1 cellular context compared by ENCODE assay signal in genomic region chr2:42523341-42523740, GRCh38.
TF ChIP-seq lines count a peak whose summit lies in the region.

No MANE protein-coding gene starts in this region.

TF ChIP-seq in GM23338, 12 proteins besides CTCF, POLR2A, EP300 and RAD21:
- TF ChIP-seq, protein P1, sequence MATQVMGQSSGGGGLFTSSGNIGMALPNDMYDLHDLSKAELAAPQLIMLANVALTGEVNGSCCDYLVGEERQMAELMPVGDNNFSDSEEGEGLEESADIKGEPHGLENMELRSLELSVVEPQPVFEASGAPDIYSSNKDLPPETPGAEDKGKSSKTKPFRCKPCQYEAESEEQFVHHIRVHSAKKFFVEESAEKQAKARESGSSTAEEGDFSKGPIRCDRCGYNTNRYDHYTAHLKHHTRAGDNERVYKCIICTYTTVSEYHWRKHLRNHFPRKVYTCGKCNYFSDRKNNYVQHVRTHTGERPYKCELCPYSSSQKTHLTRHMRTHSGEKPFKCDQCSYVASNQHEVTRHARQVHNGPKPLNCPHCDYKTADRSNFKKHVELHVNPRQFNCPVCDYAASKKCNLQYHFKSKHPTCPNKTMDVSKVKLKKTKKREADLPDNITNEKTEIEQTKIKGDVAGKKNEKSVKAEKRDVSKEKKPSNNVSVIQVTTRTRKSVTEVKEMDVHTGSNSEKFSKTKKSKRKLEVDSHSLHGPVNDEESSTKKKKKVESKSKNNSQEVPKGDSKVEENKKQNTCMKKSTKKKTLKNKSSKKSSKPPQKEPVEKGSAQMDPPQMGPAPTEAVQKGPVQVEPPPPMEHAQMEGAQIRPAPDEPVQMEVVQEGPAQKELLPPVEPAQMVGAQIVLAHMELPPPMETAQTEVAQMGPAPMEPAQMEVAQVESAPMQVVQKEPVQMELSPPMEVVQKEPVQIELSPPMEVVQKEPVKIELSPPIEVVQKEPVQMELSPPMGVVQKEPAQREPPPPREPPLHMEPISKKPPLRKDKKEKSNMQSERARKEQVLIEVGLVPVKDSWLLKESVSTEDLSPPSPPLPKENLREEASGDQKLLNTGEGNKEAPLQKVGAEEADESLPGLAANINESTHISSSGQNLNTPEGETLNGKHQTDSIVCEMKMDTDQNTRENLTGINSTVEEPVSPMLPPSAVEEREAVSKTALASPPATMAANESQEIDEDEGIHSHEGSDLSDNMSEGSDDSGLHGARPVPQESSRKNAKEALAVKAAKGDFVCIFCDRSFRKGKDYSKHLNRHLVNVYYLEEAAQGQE (IDR thresholded peaks at IDR 0.05; ENCODE audit: unreplicated experiment), result no peak
- no peak for TF ChIP-seq CREB1 (CRISPR knock-in tag; IDR thresholded peaks at IDR 0.05; ENCODE audit: low read depth)
- TF ChIP-seq, protein P2, sequence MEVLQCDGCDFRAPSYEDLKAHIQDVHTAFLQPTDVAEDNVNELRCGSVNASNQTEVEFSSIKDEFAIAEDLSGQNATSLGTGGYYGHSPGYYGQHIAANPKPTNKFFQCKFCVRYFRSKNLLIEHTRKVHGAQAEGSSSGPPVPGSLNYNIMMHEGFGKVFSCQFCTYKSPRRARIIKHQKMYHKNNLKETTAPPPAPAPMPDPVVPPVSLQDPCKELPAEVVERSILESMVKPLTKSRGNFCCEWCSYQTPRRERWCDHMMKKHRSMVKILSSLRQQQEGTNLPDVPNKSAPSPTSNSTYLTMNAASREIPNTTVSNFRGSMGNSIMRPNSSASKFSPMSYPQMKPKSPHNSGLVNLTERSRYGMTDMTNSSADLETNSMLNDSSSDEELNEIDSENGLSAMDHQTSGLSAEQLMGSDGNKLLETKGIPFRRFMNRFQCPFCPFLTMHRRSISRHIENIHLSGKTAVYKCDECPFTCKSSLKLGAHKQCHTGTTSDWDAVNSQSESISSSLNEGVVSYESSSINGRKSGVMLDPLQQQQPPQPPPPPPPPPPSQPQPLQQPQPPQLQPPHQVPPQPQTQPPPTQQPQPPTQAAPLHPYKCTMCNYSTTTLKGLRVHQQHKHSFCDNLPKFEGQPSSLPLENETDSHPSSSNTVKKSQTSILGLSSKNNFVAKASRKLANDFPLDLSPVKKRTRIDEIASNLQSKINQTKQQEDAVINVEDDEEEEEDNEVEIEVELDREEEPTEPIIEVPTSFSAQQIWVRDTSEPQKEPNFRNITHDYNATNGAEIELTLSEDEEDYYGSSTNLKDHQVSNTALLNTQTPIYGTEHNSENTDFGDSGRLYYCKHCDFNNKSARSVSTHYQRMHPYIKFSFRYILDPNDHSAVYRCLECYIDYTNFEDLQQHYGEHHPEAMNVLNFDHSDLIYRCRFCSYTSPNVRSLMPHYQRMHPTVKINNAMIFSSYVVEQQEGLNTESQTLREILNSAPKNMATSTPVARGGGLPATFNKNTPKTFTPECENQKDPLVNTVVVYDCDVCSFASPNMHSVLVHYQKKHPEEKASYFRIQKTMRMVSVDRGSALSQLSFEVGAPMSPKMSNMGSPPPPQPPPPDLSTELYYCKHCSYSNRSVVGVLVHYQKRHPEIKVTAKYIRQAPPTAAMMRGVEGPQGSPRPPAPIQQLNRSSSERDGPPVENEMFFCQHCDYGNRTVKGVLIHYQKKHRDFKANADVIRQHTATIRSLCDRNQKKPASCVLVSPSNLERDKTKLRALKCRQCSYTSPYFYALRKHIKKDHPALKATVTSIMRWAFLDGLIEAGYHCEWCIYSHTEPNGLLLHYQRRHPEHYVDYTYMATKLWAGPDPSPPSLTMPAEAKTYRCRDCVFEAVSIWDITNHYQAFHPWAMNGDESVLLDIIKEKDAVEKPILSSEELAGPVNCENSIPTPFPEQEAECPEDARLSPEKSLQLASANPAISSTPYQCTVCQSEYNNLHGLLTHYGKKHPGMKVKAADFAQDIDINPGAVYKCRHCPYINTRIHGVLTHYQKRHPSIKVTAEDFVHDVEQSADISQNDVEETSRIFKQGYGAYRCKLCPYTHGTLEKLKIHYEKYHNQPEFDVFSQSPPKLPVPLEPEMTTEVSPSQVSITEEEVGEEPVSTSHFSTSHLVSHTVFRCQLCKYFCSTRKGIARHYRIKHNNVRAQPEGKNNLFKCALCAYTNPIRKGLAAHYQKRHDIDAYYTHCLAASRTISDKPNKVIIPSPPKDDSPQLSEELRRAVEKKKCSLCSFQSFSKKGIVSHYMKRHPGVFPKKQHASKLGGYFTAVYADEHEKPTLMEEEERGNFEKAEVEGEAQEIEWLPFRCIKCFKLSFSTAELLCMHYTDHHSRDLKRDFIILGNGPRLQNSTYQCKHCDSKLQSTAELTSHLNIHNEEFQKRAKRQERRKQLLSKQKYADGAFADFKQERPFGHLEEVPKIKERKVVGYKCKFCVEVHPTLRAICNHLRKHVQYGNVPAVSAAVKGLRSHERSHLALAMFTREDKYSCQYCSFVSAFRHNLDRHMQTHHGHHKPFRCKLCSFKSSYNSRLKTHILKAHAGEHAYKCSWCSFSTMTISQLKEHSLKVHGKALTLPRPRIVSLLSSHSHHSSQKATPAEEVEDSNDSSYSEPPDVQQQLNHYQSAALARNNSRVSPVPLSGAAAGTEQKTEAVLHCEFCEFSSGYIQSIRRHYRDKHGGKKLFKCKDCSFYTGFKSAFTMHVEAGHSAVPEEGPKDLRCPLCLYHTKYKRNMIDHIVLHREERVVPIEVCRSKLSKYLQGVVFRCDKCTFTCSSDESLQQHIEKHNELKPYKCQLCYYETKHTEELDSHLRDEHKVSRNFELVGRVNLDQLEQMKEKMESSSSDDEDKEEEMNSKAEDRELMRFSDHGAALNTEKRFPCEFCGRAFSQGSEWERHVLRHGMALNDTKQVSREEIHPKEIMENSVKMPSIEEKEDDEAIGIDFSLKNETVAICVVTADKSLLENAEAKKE (CRISPR knock-in tag; IDR thresholded peaks at IDR 0.05), result no peak
- no peak for TF ChIP-seq STAT1 (IDR thresholded peaks at IDR 0.05; ENCODE audit: unreplicated experiment)
- TF ChIP-seq, protein P3, sequence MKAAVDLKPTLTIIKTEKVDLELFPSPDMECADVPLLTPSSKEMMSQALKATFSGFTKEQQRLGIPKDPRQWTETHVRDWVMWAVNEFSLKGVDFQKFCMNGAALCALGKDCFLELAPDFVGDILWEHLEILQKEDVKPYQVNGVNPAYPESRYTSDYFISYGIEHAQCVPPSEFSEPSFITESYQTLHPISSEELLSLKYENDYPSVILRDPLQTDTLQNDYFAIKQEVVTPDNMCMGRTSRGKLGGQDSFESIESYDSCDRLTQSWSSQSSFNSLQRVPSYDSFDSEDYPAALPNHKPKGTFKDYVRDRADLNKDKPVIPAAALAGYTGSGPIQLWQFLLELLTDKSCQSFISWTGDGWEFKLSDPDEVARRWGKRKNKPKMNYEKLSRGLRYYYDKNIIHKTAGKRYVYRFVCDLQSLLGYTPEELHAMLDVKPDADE (IDR thresholded peaks at IDR 0.05), result no peak
- no peak for TF ChIP-seq EZH2 (IDR thresholded peaks at IDR 0.05; ENCODE audit: low read depth, unreplicated experiment)
- TF ChIP-seq ZNF114 (CRISPR knock-in tag; IDR thresholded peaks at IDR 0.05), result no peak
- no peak for TF ChIP-seq POLR2AphosphoS5 (IDR thresholded peaks at IDR 0.05; ENCODE audit: low read depth)
- no peak for TF ChIP-seq JUNB (IDR thresholded peaks at IDR 0.05; ENCODE audit: unreplicated experiment)
- no peak for TF ChIP-seq EZH2phosphoT487 (IDR thresholded peaks at IDR 0.05; ENCODE audit: unreplicated experiment)
- no peak for TF ChIP-seq NANOG (IDR thresholded peaks at IDR 0.05; ENCODE audit: borderline replicate concordance)
- TF ChIP-seq ZNF331 (CRISPR knock-in tag; IDR thresholded peaks at IDR 0.05; ENCODE audit: low read depth), result no peak
